Comparison of ENCODE assay signal across 10 cellular contexts in the genomic region with DNA sequence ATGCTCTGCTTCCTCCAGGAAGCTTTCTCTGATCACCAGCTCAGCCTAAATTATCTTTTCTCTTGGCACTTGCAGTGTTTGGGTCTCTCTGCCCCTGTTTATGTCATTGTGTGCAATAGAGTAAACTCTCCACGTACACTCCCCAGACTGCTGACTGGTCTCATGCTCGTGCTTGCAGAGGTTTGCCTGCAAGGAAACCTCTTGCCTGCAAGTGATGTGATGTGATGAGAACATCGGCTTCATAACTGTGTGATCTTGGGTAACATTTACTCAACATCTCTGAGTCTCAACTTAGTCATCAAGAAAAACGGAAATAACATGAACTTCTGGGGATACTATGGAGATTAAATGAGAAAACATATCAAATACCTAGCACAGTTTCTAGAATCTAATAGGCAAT.
A peak's percentile ranks its signal among the peaks of the same experiment; 100 is the strongest.
DNase-seq lines count a peak whose midpoint lies in the region; ATAC-seq and TF ChIP-seq lines count a peak whose summit lies in the region.
"Had no signal": no experiment of that assay in that cellular context is flagged by ENCODE, and none has a peak within 500 bp of the region (broad histone marks: within the 10 kb centered on the region; RNA-seq: fewer than 3 reads in every experiment).

No MANE protein-coding gene starts in this region.

- H3K27ac ChIP-seq in ACC112 (ENCODE audit: low read depth, low read length) = peak overlapping the region; percentile 97

- peak; percentile 86 for DNase-seq in HS-5 (ENCODE audit: low read depth)
- DNase-seq in SW 1271 (lab: John Stamatoyannopoulos, UW) = peak; percentile 10 to 37
- DNase-seq in fibroblast of pulmonary artery (ENCODE audit: low read depth) = peak; percentile 99
- no peak for DNase-seq in SHP77 (lab: John Stamatoyannopoulos, UW)
- no peak for DNase-seq in NCI-H128 (lab: John Stamatoyannopoulos, UW; ENCODE audit: unreplicated experiment)
- DNase-seq in NCI-H1694 (lab: John Stamatoyannopoulos, UW) = no peak
- DNase-seq: hypothalamus, right cardiac atrium had no signal

- no peaks in the 10 kb centered on the region for H3K27me3 ChIP-seq in ACC112 (ENCODE audit: insufficient read depth, low read length)

- H2AFZ ChIP-seq in ACC112 (ENCODE audit: low read length, unreplicated experiment) = no peak overlapping the region

- peaks cover 46% of the 10 kb centered on the region for H3K4me1 ChIP-seq in ACC112 (ENCODE audit: control insufficient read depth, insufficient read depth, low read length, unreplicated experiment)

- TF ChIP-seq CTCF in fibroblast of pulmonary artery (IDR thresholded peaks at IDR 0.05; ENCODE audit: low read length, missing control alignments) = no peak

- ATAC-seq in GM21526 (IDR thresholded peaks at IDR 0.05; ENCODE audit: low FRiP score, unreplicated experiment) = no peak
- ATAC-seq: right cardiac atrium had no signal

- H3K4me3 ChIP-seq in ACC112 (ENCODE audit: low read depth, low read length) = peak overlapping the region; percentile 15; the same call in 1 of the 2 replicates
- no peak overlapping the region for H3K4me3 ChIP-seq in fibroblast of pulmonary artery (replicated peaks; ENCODE audit: low read depth, low read length)

- H3K36me3 ChIP-seq in ACC112 (ENCODE audit: insufficient read depth, low read length) = no peaks in the 10 kb centered on the region

- H3K79me2 ChIP-seq in ACC112 (ENCODE audit: control insufficient read depth, insufficient read depth, low read length, unreplicated experiment) = no peaks in the 10 kb centered on the region

Comparison
In these comparisons a context has a peak if more than half of its experiments do, and no peak if none do; other contexts are left out.
1. DNase-seq: peak in HS-5 (single experiment), SW 1271 (2 of 2) and fibroblast of pulmonary artery (single experiment); none in SHP77 (0 of 2), NCI-H128 (single experiment) and NCI-H1694 (single experiment).